Comparison of ENCODE assay signal across 1 cellular context in the genomic region with DNA sequence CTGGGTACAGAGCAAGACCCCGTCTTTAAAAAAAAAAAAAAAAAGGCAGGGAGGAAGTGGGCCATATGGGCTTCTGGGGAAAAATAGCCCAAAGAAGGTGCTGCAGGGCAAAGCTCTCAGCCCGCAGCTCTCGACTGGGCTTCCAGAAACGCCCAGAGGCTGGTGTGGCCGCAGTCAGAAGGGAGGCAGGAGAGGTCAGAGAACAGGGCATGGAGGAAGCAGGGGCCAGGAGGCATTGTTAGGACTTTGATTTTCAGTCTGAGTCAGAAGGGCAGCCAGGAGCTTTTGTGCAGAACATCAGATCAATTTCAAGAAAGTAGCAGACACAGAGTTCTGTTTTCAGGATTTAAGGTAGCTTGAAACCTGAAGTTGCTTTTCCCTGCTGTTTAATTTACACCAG.
TF ChIP-seq lines count a peak whose summit lies in the region.

No MANE protein-coding gene starts in this region.

TF ChIP-seq in SK-N-SH, 30 proteins besides CTCF, POLR2A, EP300 and RAD21 (continued from another document):
- TF ChIP-seq, protein P1, sequence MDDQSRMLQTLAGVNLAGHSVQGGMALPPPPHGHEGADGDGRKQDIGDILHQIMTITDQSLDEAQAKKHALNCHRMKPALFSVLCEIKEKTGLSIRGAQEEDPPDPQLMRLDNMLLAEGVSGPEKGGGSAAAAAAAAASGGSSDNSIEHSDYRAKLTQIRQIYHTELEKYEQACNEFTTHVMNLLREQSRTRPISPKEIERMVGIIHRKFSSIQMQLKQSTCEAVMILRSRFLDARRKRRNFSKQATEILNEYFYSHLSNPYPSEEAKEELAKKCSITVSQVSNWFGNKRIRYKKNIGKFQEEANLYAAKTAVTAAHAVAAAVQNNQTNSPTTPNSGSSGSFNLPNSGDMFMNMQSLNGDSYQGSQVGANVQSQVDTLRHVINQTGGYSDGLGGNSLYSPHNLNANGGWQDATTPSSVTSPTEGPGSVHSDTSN (IDR thresholded peaks at IDR 0.05), result no peak
- TF ChIP-seq NRF1 (IDR thresholded peaks at IDR 0.05; ENCODE audit: low read depth, low read length) (no peak), TEAD4 (IDR thresholded peaks at IDR 0.05; ENCODE audit: borderline replicate concordance, insufficient read depth) (no peak), YY1 (IDR thresholded peaks at IDR 0.05; ENCODE audit: low read depth) (no peak)
